ENCODE assay signal across 17 cellular contexts in the genomic region with DNA sequence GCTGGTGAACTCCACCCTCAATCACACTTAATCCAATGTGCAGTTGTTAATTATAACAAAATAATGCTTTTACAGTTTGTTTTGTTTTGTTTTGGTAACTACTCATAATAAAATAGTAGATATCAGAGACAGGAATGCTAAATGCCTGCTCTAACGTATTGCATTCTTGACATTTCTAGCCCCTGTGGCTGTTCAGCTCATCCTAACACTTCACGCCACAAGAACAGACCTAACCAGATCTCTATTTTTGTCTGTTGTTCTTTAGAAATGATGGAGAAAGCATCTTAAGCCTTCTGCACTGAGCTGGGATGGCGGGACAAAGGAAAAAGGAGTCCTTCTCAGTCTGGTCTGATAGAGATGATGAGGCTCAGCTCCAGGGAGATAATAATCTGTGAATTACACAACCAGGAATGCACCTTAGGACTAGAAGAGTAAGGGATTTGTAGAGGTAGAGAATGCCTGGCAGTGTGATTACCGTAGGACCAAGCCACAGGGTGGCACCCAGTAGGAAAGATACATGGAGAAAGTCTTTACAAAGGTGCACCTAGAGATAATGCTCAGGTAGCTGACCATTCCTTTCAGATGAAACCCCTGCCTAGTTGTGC.
DNase-seq lines count a peak whose midpoint lies in the region; ATAC-seq, FAIRE-seq and TF ChIP-seq lines count a peak whose summit lies in the region.
"Had no signal": no experiment of that assay in that cellular context is flagged by ENCODE, and none has a peak within 500 bp of the region (broad histone marks: within the 10 kb centered on the region; RNA-seq: fewer than 3 reads in every experiment).

No MANE protein-coding gene starts in this region.

- H4K20me1 ChIP-seq in keratinocyte (ENCODE audit: control insufficient read depth, extremely low read depth, insufficient read depth, low read length), result no peaks in the 10 kb centered on the region
- H4K20me1 ChIP-seq: BLaER1 had no signal

- H3K27me3 ChIP-seq in keratinocyte (ENCODE audit: control insufficient read depth, extremely low read depth, insufficient read depth, low read length) (no peaks in the 10 kb centered on the region), stomach (no peaks in the 10 kb centered on the region)
- H3K27me3 ChIP-seq: BLaER1, dorsolateral prefrontal cortex, testis had no signal

- H3K36me3 ChIP-seq in HEK293 (ENCODE audit: control insufficient read depth in 2 of 2, insufficient read depth in 1 of 2, low read length in 2 of 2), result no peaks in the 10 kb centered on the region
- no peaks in the 10 kb centered on the region for H3K36me3 ChIP-seq in keratinocyte (ENCODE audit: control insufficient read depth in 2 of 2, extremely low read depth in 1 of 2, insufficient read depth in 2 of 2, low read length in 2 of 2)
- H3K36me3 ChIP-seq in stomach, result no peaks in the 10 kb centered on the region
- H3K36me3 ChIP-seq: BLaER1 had no signal

- no peaks in the 10 kb centered on the region for H3K79me2 ChIP-seq in keratinocyte (ENCODE audit: control insufficient read depth, insufficient read depth, low read length)

- 73 to 79% (median 77%) methylated on average over 4 of the region's 4 CpGs for WGBS in stomach, 5 donors

- no peak for TF ChIP-seq EP300 in stomach (IDR thresholded peaks at IDR 0.05)

- H3K27ac ChIP-seq in HEK293 (ENCODE audit: extremely low read depth, low read depth, low read length) (no peak overlapping the region), keratinocyte (ENCODE audit: control insufficient read depth, insufficient read depth, low read length) (no peak overlapping the region), stomach (peak overlapping the region in 3 of 5 donors; percentile 5 to 59 (median 39))
- H3K27ac ChIP-seq: BLaER1, KMS-11, testis had no signal

- CTCF ChIA-PET in HEK293 (lab: Yijun Ruan, JAX), result interaction anchor here (0.7 to 0.9 kb wide), 4 partner anchors 11 to 103 kb away, joined by 3 to 4 read pairs (median 3); no protein-coding TSS in a partner anchor

- H3K9me1 ChIP-seq in keratinocyte (ENCODE audit: control insufficient read depth, extremely low read depth, insufficient read depth, low read length), result no peaks in the 10 kb centered on the region

- H3K9me3 ChIP-seq in HEK293 (ENCODE audit: control insufficient read depth, insufficient read depth, low read depth, low read length) (no peaks in the 10 kb centered on the region), keratinocyte (ENCODE audit: control insufficient read depth, low read depth, low read length) (no peaks in the 10 kb centered on the region), stomach (no peaks in the 10 kb centered on the region)
- H3K9me3 ChIP-seq: BLaER1, testis had no signal

- TF ChIP-seq CTCF in HEK293 (tag by site-specific recombination; IDR thresholded peaks at IDR 0.05), result no peak
- TF ChIP-seq CTCF in choroid plexus epithelial cell (conservative IDR thresholded peaks at IDR 0.05; ENCODE audit: low read depth, low read length), result no peak
- TF ChIP-seq CTCF in keratinocyte (optimal IDR thresholded peaks at IDR 0.05 in 1 of 3, IDR thresholded peaks at IDR 0.05 in 1 of 3, conservative IDR thresholded peaks at IDR 0.05 in 1 of 3; ENCODE audit: extremely low read depth in 1 of 3, insufficient read depth in 2 of 3, low read length in 3 of 3), result no peak
- TF ChIP-seq CTCF in stomach (IDR thresholded peaks at IDR 0.05), result no peak

- H3K4me1 ChIP-seq in HEK293 (ENCODE audit: control insufficient read depth, insufficient read depth, low read length) (peaks cover 14% of the 10 kb centered on the region), keratinocyte (ENCODE audit: control insufficient read depth, extremely low read depth, insufficient read depth, low read length) (no peaks in the 10 kb centered on the region), stomach (peaks cover 0 to 57% (median 32%) of the 10 kb centered on the region in 4 donors)
- H3K4me1 ChIP-seq: BLaER1, testis had no signal

- peak; percentile 46 for FAIRE-seq in keratinocyte (lab: Jason Lieb, UNC)

- no peak for ATAC-seq in HG03342 (IDR thresholded peaks at IDR 0.05; ENCODE audit: unreplicated experiment)

- H3K9ac ChIP-seq in keratinocyte (ENCODE audit: control insufficient read depth, extremely low read depth, insufficient read depth, low read length), result no peak overlapping the region
- H3K9ac ChIP-seq: BLaER1, KMS-11 had no signal

- H2AFZ ChIP-seq in keratinocyte (ENCODE audit: control insufficient read depth, low read length), result no peak overlapping the region

- intact Hi-C loops in stomach (cut with DNase I; ENCODE audit: low total_unique reads), result no loop called here

- H3K4me3 ChIP-seq in HEK293 (ENCODE audit: low read depth, low read length), result no peak overlapping the region
- no peak overlapping the region for H3K4me3 ChIP-seq in choroid plexus epithelial cell (ENCODE audit: low read depth, low read length)
- no peak overlapping the region for H3K4me3 ChIP-seq in keratinocyte (ENCODE audit: control insufficient read depth in 2 of 3, extremely low read depth in 1 of 3, insufficient read depth in 2 of 3, low read depth in 1 of 3, low read length in 3 of 3)
- no peak overlapping the region for H3K4me3 ChIP-seq in stomach
- H3K4me3 ChIP-seq: BLaER1, dorsolateral prefrontal cortex, testis had no signal

- DNase-seq in choroid plexus epithelial cell (ENCODE audit: low read depth) (peak; percentile 75), keratinocyte (ENCODE audit: low read depth, low spot score) (no peak), stomach (no peak), GM19238 (ENCODE audit: insufficient read length, low spot score) (no peak), superior temporal gyrus (ENCODE audit: extremely low spot score) (no peak)
- DNase-seq: activated CD4-positive, alpha-beta T cell treated with anti-CD3 and anti-CD28 coated beads, Interleukin-2, amount 50 U/mL, for 1 hour; activated naive CD4-positive, alpha-beta T cell treated with anti-CD3 and anti-CD28 coated beads, Interleukin-2, amount 10 ng/mL, durations not matched to agents 7 days and 5 days; dorsolateral prefrontal cortex; erythroblast; immature natural killer cell; NCI-H1105 treated with DMSO at 0.1 percent for 48 hours; stimulated activated CD4-positive, alpha-beta T cell treated with anti-CD3 and anti-CD28 coated beads, Interleukin-4, amount 100 ng/mL, for 24 hours; testis had no signal

- dilution Hi-C loops in keratinocyte (cut with MboI; ENCODE audit: extremely low pct_ligation_motif_present, low sequenced_read_pairs), result no loop called here

- TF ChIP-seq POLR2A in stomach (IDR thresholded peaks at IDR 0.05), result no peak

- no peak overlapping the region for H3K4me2 ChIP-seq in keratinocyte (ENCODE audit: control insufficient read depth, extremely low read depth, insufficient read depth, low read depth, low read length)
- H3K4me2 ChIP-seq: BLaER1, KMS-11 had no signal

- POLR2A ChIA-PET in HEK293 (lab: Yijun Ruan, JAX), result interaction anchor here (1.3 to 1.4 kb wide), 2 partner anchors 9 to 11 kb away, joined by 4 to 6 read pairs; no protein-coding TSS in a partner anchor

TF ChIP-seq in HEK293, 187 proteins besides CTCF, POLR2A, EP300 and RAD21 (continues in another document):
- TF ChIP-seq SP3 (tag by site-specific recombination; IDR thresholded peaks at IDR 0.05) (no peak), ZNF324 (tag by site-specific recombination; IDR thresholded peaks at IDR 0.05) (no peak), ZBTB17 (tag by site-specific recombination; IDR thresholded peaks at IDR 0.05) (0 out of 2 replicates have a peak, but pooled peaks have one; percentile 20), SALL2 (tag by site-specific recombination; IDR thresholded peaks at IDR 0.05; ENCODE audit: borderline replicate concordance) (no peak)
- TF ChIP-seq, protein P1, sequence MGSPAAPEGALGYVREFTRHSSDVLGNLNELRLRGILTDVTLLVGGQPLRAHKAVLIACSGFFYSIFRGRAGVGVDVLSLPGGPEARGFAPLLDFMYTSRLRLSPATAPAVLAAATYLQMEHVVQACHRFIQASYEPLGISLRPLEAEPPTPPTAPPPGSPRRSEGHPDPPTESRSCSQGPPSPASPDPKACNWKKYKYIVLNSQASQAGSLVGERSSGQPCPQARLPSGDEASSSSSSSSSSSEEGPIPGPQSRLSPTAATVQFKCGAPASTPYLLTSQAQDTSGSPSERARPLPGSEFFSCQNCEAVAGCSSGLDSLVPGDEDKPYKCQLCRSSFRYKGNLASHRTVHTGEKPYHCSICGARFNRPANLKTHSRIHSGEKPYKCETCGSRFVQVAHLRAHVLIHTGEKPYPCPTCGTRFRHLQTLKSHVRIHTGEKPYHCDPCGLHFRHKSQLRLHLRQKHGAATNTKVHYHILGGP (tag by site-specific recombination; IDR thresholded peaks at IDR 0.05), result no peak
- TF ChIP-seq, protein P2, sequence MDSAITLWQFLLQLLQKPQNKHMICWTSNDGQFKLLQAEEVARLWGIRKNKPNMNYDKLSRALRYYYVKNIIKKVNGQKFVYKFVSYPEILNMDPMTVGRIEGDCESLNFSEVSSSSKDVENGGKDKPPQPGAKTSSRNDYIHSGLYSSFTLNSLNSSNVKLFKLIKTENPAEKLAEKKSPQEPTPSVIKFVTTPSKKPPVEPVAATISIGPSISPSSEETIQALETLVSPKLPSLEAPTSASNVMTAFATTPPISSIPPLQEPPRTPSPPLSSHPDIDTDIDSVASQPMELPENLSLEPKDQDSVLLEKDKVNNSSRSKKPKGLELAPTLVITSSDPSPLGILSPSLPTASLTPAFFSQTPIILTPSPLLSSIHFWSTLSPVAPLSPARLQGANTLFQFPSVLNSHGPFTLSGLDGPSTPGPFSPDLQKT (IDR thresholded peaks at IDR 0.05; ENCODE audit: borderline replicate concordance, low read depth, low read length), result no peak

Comparison
In these comparisons a context has a peak if more than half of its experiments do, and no peak if none do; other contexts are left out.
1. H3K27ac ChIP-seq: peak in stomach (3 of 5); none in HEK293 (single experiment) and keratinocyte (single experiment).